Comparison of ENCODE assay signal across 9 cellular contexts in genomic region chr12:83826112-83826511, GRCh38.
DNase-seq lines count a peak whose midpoint lies in the region; ATAC-seq and TF ChIP-seq lines count a peak whose summit lies in the region.
"Had no signal": no experiment of that assay in that cellular context is flagged by ENCODE, and none has a peak within 500 bp of the region (broad histone marks: within the 10 kb centered on the region; RNA-seq: fewer than 3 reads in every experiment).

No MANE protein-coding gene starts in this region.

- peaks cover 1% of the 10 kb centered on the region for H3K9me3 Mint-ChIP-seq in glutamatergic neuron (ENCODE audit: unreplicated experiment)
- H3K9me3 Mint-ChIP-seq in stimulated activated naive CD8-positive, alpha-beta T cell treated with anti-CD3 and anti-CD28 coated beads, Interleukin-15, amount 100 ng/mL, for 72 hours = no peaks in the 10 kb centered on the region

- no peak overlapping the region for H3K4me3 ChIP-seq in psoas muscle
- H3K4me3 ChIP-seq: BLaER1 treated with 17β-estradiol and CSF1 and Interleukin-3, amounts not matched to agents 10 nM and 100 nM had no signal

- no peaks in the 10 kb centered on the region for H3K4me1 ChIP-seq in psoas muscle
- H3K4me1 ChIP-seq: BLaER1 treated with 17β-estradiol and CSF1 and Interleukin-3, amounts not matched to agents 10 nM and 100 nM had no signal

- TF ChIP-seq CTCF in glutamatergic neuron (IDR thresholded peaks at IDR 0.05; ENCODE audit: partially characterized antibody, unreplicated experiment) = peak; percentile 79
- no peak for TF ChIP-seq CTCF in psoas muscle (IDR thresholded peaks at IDR 0.05)

- H3K27me3 ChIP-seq in psoas muscle (ENCODE audit: insufficient read depth in 3 of 3, low read length in 2 of 3) = no peaks in the 10 kb centered on the region
- H3K27me3 ChIP-seq: BLaER1 treated with 17β-estradiol and CSF1 and Interleukin-3, amounts not matched to agents 10 nM and 100 nM had no signal

- H3K4me1 Mint-ChIP-seq in glutamatergic neuron (ENCODE audit: low read depth, unreplicated experiment) = no peaks in the 10 kb centered on the region
- no peaks in the 10 kb centered on the region for H3K4me1 Mint-ChIP-seq in stimulated activated naive CD8-positive, alpha-beta T cell treated with anti-CD3 and anti-CD28 coated beads, Interleukin-15, amount 100 ng/mL, for 72 hours

- no peaks in the 10 kb centered on the region for H3K36me3 Mint-ChIP-seq in glutamatergic neuron (ENCODE audit: unreplicated experiment)

- H3K27ac Mint-ChIP-seq in glutamatergic neuron (ENCODE audit: unreplicated experiment) = no peak overlapping the region
- no peak overlapping the region for H3K27ac Mint-ChIP-seq in stimulated activated naive CD8-positive, alpha-beta T cell treated with anti-CD3 and anti-CD28 coated beads, Interleukin-15, amount 100 ng/mL, for 72 hours

- peak; percentile 49 for ATAC-seq in GM19328 (IDR thresholded peaks at IDR 0.05; ENCODE audit: unreplicated experiment)
- ATAC-seq in HG03342 (IDR thresholded peaks at IDR 0.05; ENCODE audit: unreplicated experiment) = peak; percentile 73
- peak; percentile 58 for ATAC-seq in stimulated activated naive CD8-positive, alpha-beta T cell treated with anti-CD3 and anti-CD28 coated beads, Interleukin-15, amount 100 ng/mL, for 72 hours
- no peak for ATAC-seq in psoas muscle

- DNase-seq in NCI-H1417 (lab: John Stamatoyannopoulos, UW) (peak; percentile 21 to 57 (median 33)), NCI-H1417 treated with DMSO at 0.1 percent for 48 hours (lab: John Stamatoyannopoulos, UW) (no peak), SW480 (ENCODE audit: low spot score) (peak; percentile 7), glutamatergic neuron (peak; percentile 79), psoas muscle (no peak)
- DNase-seq in stimulated activated naive CD8-positive, alpha-beta T cell treated with anti-CD3 and anti-CD28 coated beads, Interleukin-15, amount 100 ng/mL, for 72 hours = peak; percentile 13 to 20

- H3K27me3 Mint-ChIP-seq in glutamatergic neuron (ENCODE audit: unreplicated experiment) = peaks cover 4% of the 10 kb centered on the region
- no peaks in the 10 kb centered on the region for H3K27me3 Mint-ChIP-seq in stimulated activated naive CD8-positive, alpha-beta T cell treated with anti-CD3 and anti-CD28 coated beads, Interleukin-15, amount 100 ng/mL, for 72 hours

- no peak overlapping the region for H3K27ac ChIP-seq in psoas muscle
- H3K27ac ChIP-seq: BLaER1 treated with 17β-estradiol and CSF1 and Interleukin-3, amounts not matched to agents 10 nM and 100 nM had no signal

- H3K36me3 ChIP-seq in psoas muscle (ENCODE audit: insufficient read depth in 1 of 2, low read depth in 1 of 2) = no peaks in the 10 kb centered on the region
- H3K36me3 ChIP-seq: BLaER1 treated with 17β-estradiol and CSF1 and Interleukin-3, amounts not matched to agents 10 nM and 100 nM had no signal

- H3K4me3 Mint-ChIP-seq in glutamatergic neuron (ENCODE audit: unreplicated experiment) = no peak overlapping the region
- H3K4me3 Mint-ChIP-seq in stimulated activated naive CD8-positive, alpha-beta T cell treated with anti-CD3 and anti-CD28 coated beads, Interleukin-15, amount 100 ng/mL, for 72 hours = no peak overlapping the region

- intact Hi-C loops in psoas muscle (cut with DNase I) = no loop called here

- H3K9me3 ChIP-seq in psoas muscle = no peaks in the 10 kb centered on the region
- H3K9me3 ChIP-seq: BLaER1 treated with 17β-estradiol and CSF1 and Interleukin-3, amounts not matched to agents 10 nM and 100 nM had no signal

Comparison
In these comparisons a context has a peak if more than half of its experiments do, and no peak if none do; other contexts are left out.
1. DNase-seq: peak in NCI-H1417 (3 of 3), SW480 (single experiment), glutamatergic neuron (single experiment) and stimulated activated naive CD8-positive, alpha-beta T cell treated with anti-CD3 and anti-CD28 coated beads, Interleukin-15, amount 100 ng/mL, for 72 hours (2 of 2); none in NCI-H1417 treated with DMSO at 0.1 percent for 48 hours (single experiment) and psoas muscle (0 of 2).
2. ATAC-seq: peak in GM19328 (single experiment), HG03342 (single experiment) and stimulated activated naive CD8-positive, alpha-beta T cell treated with anti-CD3 and anti-CD28 coated beads, Interleukin-15, amount 100 ng/mL, for 72 hours (single experiment); none in psoas muscle (0 of 4).